Comparison of ENCODE assay signal across 14 cellular contexts in the genomic region with DNA sequence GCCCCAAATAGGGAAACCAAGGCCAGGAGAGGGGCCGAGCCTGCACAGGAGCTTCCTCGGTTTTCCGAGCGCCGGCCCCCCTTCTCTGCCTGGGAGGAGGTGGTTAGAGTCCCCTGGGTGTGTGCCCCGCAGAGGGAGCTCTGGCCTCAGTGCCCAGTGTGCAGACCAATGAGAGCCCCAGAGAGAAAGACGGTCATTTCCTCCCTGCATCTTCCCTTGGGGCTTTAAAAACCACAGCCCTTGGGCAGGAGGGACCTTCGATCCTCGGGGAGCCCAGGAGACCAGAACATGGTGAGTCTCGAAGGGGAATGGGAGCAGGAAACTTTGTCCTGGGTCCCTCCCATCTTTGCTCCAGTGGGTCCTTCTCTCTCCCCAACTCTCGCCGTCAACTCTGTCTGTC. TPM values are rescaled to one million over a fixed set of nuclear protein-coding genes. Genes with fewer than 3 reads are reported as not detected.
DNase-seq lines count a peak whose midpoint lies in the region; ATAC-seq and TF ChIP-seq lines count a peak whose summit lies in the region.
"Had no signal": no experiment of that assay in that cellular context is flagged by ENCODE, and none has a peak within 500 bp of the region (broad histone marks: within the 10 kb centered on the region; RNA-seq: fewer than 3 reads in every experiment).

A gene (plus strand): TSS at position 254 of the 400 bp plus-strand sequence. CDS start 35 bp downstream, at position 289.

- TF ChIP-seq CTCF in MCF 10A (IDR thresholded peaks at IDR 0.05; ENCODE audit: unreplicated experiment), result no peak
- TF ChIP-seq CTCF in mammary epithelial cell (conservative IDR thresholded peaks at IDR 0.05 in 1 of 2, IDR thresholded peaks at IDR 0.05 in 1 of 2; ENCODE audit: extremely low read depth in 1 of 2, insufficient read depth in 1 of 2, low read depth in 1 of 2, low read length in 2 of 2), result no peak
- TF ChIP-seq CTCF in neutrophil (IDR thresholded peaks at IDR 0.05), result peak; percentile 67

- H3K27me3 Mint-ChIP-seq in MCF 10A (ENCODE audit: insufficient read depth, unreplicated experiment), result no peaks in the 10 kb centered on the region

- no peaks in the 10 kb centered on the region for H3K9me3 Mint-ChIP-seq in MCF 10A (ENCODE audit: unreplicated experiment)
- H3K9me3 Mint-ChIP-seq: nephron had no signal

- dilution Hi-C loops in mammary epithelial cell (cut with HindIII; ENCODE audit: low sequenced_read_pairs), result no loop called here

- intact Hi-C loops in MCF 10A (cut with micrococcal nuclease), result loop anchor here (5.0 kb wide), 1 partner anchor 38 kb away; a partner anchor contains a TSS
- intact Hi-C loops in mammary epithelial cell (cut with micrococcal nuclease), result loop anchor here (2.0 kb wide), 1 partner anchor 39 kb away; a partner anchor contains a TSS
- intact Hi-C loops in cardiac septum (cut with DNase I), result loop anchor here (10.0 kb wide), 1 partner anchor 375 kb away; no protein-coding TSS in a partner anchor

- no peak within 1 kb of the TSS for H3K4me2 ChIP-seq in mammary epithelial cell (ENCODE audit: insufficient read depth, low read depth, low read length)

- no peak within 1 kb of the TSS for H3K9ac ChIP-seq in mammary epithelial cell (ENCODE audit: insufficient read depth, low read length)

- no peak within 1 kb of the TSS for H3K4me3 Mint-ChIP-seq in MCF 10A (ENCODE audit: unreplicated experiment)
- H3K4me3 Mint-ChIP-seq: nephron had no signal

- DNase-seq in MCF 10A (ENCODE audit: unreplicated experiment) (peak; percentile 16), mammary epithelial cell (no peak), cardiac septum (ENCODE audit: low spot score) (peak; percentile 91), NCI-H524 treated with DMSO at 0.1 percent for 48 hours (lab: John Stamatoyannopoulos, UW) (no peak), OCI-M2 (lab: John Stamatoyannopoulos, UW; ENCODE audit: unreplicated experiment) (no peak)
- no peak for DNase-seq in effector memory CD4-positive, alpha-beta T cell
- DNase-seq: effector CD8-positive, alpha-beta T cell; EL; NCI-H1048; NCI-H526 treated with DMSO at 0.1 percent for 48 hours; T-helper 1 cell had no signal

- CTCF ChIA-PET in MCF 10A (lab: Yijun Ruan, JAX) (interaction anchor here (0.6 kb wide), 1 partner anchor 399 kb away, joined by 3 read pairs; no protein-coding TSS in a partner anchor), mammary epithelial cell (lab: Charles Lee; ENCODE audit: low non-redundant PET) (no interaction called here)

- H3K27ac Mint-ChIP-seq in MCF 10A (ENCODE audit: low read depth, unreplicated experiment), result no peak within 1 kb of the TSS
- H3K27ac Mint-ChIP-seq: nephron had no signal

- H3K4me3 ChIP-seq in mammary epithelial cell (replicated peaks in 1 of 3; ENCODE audit: insufficient read depth in 1 of 3, low read depth in 2 of 3, low read length in 3 of 3), result no peak within 1 kb of the TSS
- peak within 1 kb of the TSS; percentile 84 to 96 for H3K4me3 ChIP-seq in neutrophil (ENCODE audit: low read depth in 1 of 2, low read length in 1 of 2)
- no peak within 1 kb of the TSS for H3K4me3 ChIP-seq in effector memory CD4-positive, alpha-beta T cell (ENCODE audit: insufficient read depth, low read depth, low read length, poor library complexity, severe bottlenecking)

- H3K27ac ChIP-seq in mammary epithelial cell (ENCODE audit: insufficient read depth, low read depth, low read length) (no peak within 1 kb of the TSS), neutrophil (peak within 1 kb of the TSS; percentile 100)
- H3K27ac ChIP-seq in effector memory CD4-positive, alpha-beta T cell (ENCODE audit: insufficient read depth, low read length, poor library complexity, severe bottlenecking), result no peak within 1 kb of the TSS

- peaks cover 7% of the 10 kb centered on the region for H3K36me3 Mint-ChIP-seq in MCF 10A (ENCODE audit: insufficient read depth, unreplicated experiment)

- no peaks in the 10 kb centered on the region for H3K79me2 ChIP-seq in mammary epithelial cell (ENCODE audit: insufficient read depth, low read length)

- H2AFZ ChIP-seq in mammary epithelial cell (ENCODE audit: low read depth, low read length), result no peak within 1 kb of the TSS

- no peaks in the 10 kb centered on the region for H3K9me3 ChIP-seq in mammary epithelial cell (replicated peaks; ENCODE audit: insufficient read depth, low read length)
- H3K9me3 ChIP-seq in neutrophil, result no peaks in the 10 kb centered on the region
- no peaks in the 10 kb centered on the region for H3K9me3 ChIP-seq in effector memory CD4-positive, alpha-beta T cell (ENCODE audit: control insufficient read depth, low read length)

- no TSS peak for BruUV-seq in MCF 10A (replicated peaks; lab: Mats Ljungman, UMichigan)
- BruUV-seq in mammary epithelial cell (replicated peaks; lab: Mats Ljungman, UMichigan), result no TSS peak

- H3K4me1 Mint-ChIP-seq in MCF 10A (ENCODE audit: insufficient read depth, unreplicated experiment), result peaks cover 35% of the 10 kb centered on the region
- H3K4me1 Mint-ChIP-seq: nephron had no signal

- no peak for ATAC-seq in HG03460 (IDR thresholded peaks at IDR 0.05; ENCODE audit: unreplicated experiment)

- POLR2A ChIA-PET in MCF 10A (lab: Yijun Ruan, JAX), result no interaction called here

- in situ Hi-C loops in mammary epithelial cell (cut with MboI; ENCODE audit: low sequenced_read_pairs in 2 of 2), result no loop called here

- no peaks in the 10 kb centered on the region for H3K27me3 ChIP-seq in mammary epithelial cell (ENCODE audit: insufficient read depth, low read length)
- H3K27me3 ChIP-seq in neutrophil, result no peaks in the 10 kb centered on the region
- H3K27me3 ChIP-seq in effector memory CD4-positive, alpha-beta T cell (replicated peaks; ENCODE audit: control insufficient read depth, insufficient read depth, low read length, poor library complexity, severe bottlenecking), result peaks cover 3% of the 10 kb centered on the region

- 89% methylated on average over 6 of the region's 12 CpGs for WGBS in mammary epithelial cell (ENCODE audit: low coverage, missing lambda C conversion rate)

- no peaks in the 10 kb centered on the region for H3K4me1 ChIP-seq in mammary epithelial cell (ENCODE audit: insufficient read depth, low read length)
- peaks cover 72 to 78% of the 10 kb centered on the region in 2 experiments for H3K4me1 ChIP-seq in neutrophil (ENCODE audit: control insufficient read depth in 1 of 2, insufficient read depth in 1 of 2, low read depth in 1 of 2, low read length in 1 of 2)
- no peaks in the 10 kb centered on the region for H3K4me1 ChIP-seq in effector memory CD4-positive, alpha-beta T cell (ENCODE audit: control insufficient read depth, insufficient read depth, low read length, poor library complexity, severe bottlenecking)

- no peaks in the 10 kb centered on the region for H3K36me3 ChIP-seq in mammary epithelial cell (ENCODE audit: insufficient read depth, low read length)
- H3K36me3 ChIP-seq in neutrophil, result peaks cover 37% of the 10 kb centered on the region
- H3K36me3 ChIP-seq in effector memory CD4-positive, alpha-beta T cell (ENCODE audit: control insufficient read depth, insufficient read depth, low read length), result no peaks in the 10 kb centered on the region

- no peaks in the 10 kb centered on the region for H4K20me1 ChIP-seq in mammary epithelial cell (ENCODE audit: insufficient read depth, low read length)

RNA-seq across cellular contexts. Expression of the gene that starts here (rescaled TPM):
- 1.9 and 4.7 TPM in 2 replicates for total RNA-seq in MCF 10A (2022)
- 1 to 10 TPM in 1 of 2 donors, under 1 TPM in 1; 0.17 to 1.9 TPM for total RNA-seq in mammary epithelial cell
- 0.03 TPM for polyA plus RNA-seq in mammary epithelial cell
- polyA minus RNA-seq in mammary epithelial cell, result not detected
- 12.9 TPM for total RNA-seq in cardiac septum

Comparison
In these comparisons a context has a peak if more than half of its experiments do, and no peak if none do; other contexts are left out.
1. DNase-seq: peak in MCF 10A (single experiment) and cardiac septum (single experiment); none in mammary epithelial cell (single experiment), NCI-H524 treated with DMSO at 0.1 percent for 48 hours (single experiment), OCI-M2 (single experiment) and effector memory CD4-positive, alpha-beta T cell (0 of 3).
2. H3K4me3 ChIP-seq: peak in neutrophil (2 of 2); none in mammary epithelial cell (0 of 3) and effector memory CD4-positive, alpha-beta T cell (single experiment).